Comparison of ENCODE assay signal across 20 cellular contexts in genomic region chr6:52213127-52213526, GRCh38. TPM values are rescaled to one million over a fixed set of nuclear protein-coding genes. Genes with fewer than 3 reads are reported as not detected.
DNase-seq lines count a peak whose midpoint lies in the region; ATAC-seq and TF ChIP-seq lines count a peak whose summit lies in the region.
"Had no signal": no experiment of that assay in that cellular context is flagged by ENCODE, and none has a peak within 500 bp of the region (broad histone marks: within the 10 kb centered on the region; RNA-seq: fewer than 3 reads in every experiment).

No MANE protein-coding gene starts in this region.

- peak overlapping the region; percentile 35 for H2AK5ac ChIP-seq in H9 (ENCODE audit: insufficient read length, low read length)

- H3K4me3 ChIP-seq in heart right ventricle (no peak overlapping the region), gastroesophageal sphincter (no peak overlapping the region)
- H3K4me3 ChIP-seq: cardiac muscle cell, smooth muscle cell, uterus had no signal

- H3K4me3 Mint-ChIP-seq in H9, result no peak overlapping the region
- H3K4me3 Mint-ChIP-seq in activated T-helper 17 cell treated with anti-CD3 and anti-CD28 coated beads, Interleukin-2, amount 50 U/mL, for 72 hours, result no peak overlapping the region
- H3K4me3 Mint-ChIP-seq in stimulated activated effector memory CD8-positive, alpha-beta T cell treated with anti-CD3 and anti-CD28 coated beads, Interleukin-12 subunit alpha, Interleukin-12 subunit beta, amount 100 ng/mL, for 72 hours, result no peak overlapping the region
- H3K4me3 Mint-ChIP-seq: CD8-positive, alpha-beta memory T cell; natural killer cell had no signal

- no peak overlapping the region for H3K14ac ChIP-seq in H9 (ENCODE audit: insufficient read depth, low read length)

- H2BK5ac ChIP-seq in H9 (ENCODE audit: insufficient read length, low read length), result no peak overlapping the region

- H4K8ac ChIP-seq in H9 (replicated peaks; ENCODE audit: insufficient read length, low read depth, low read length), result no peak overlapping the region

- H2BK20ac ChIP-seq in H9 (ENCODE audit: low read depth, low read length, poor library complexity, severe bottlenecking), result no peak overlapping the region

- no peaks in the 10 kb centered on the region for H3K23me2 ChIP-seq in H9 (ENCODE audit: insufficient read length, low read depth, low read length, poor library complexity, severe bottlenecking)

- H3K27me3 Mint-ChIP-seq in H9 (ENCODE audit: low read depth), result no peaks in the 10 kb centered on the region; the same call in 1 of the 2 replicates
- peaks cover 4% of the 10 kb centered on the region for H3K27me3 Mint-ChIP-seq in activated T-helper 17 cell treated with anti-CD3 and anti-CD28 coated beads, Interleukin-2, amount 50 U/mL, for 72 hours

- H3K18ac ChIP-seq in H9 (ENCODE audit: insufficient read length, low read depth, low read length), result no peak overlapping the region

- no CpG with 5 or more reads among the region's 2 CpGs for WGBS in H9 (ENCODE audit: extremely low coverage, insufficient read length, low lambda C conversion rate)
- WGBS in heart right ventricle, 2 donors, result 61 to 63% methylated on average over 2 of the region's 2 CpGs
- 51 to 86% methylated on average over 2 of the region's 2 CpGs for WGBS in gastroesophageal sphincter (ENCODE audit: low coverage in 1 of 2), 2 donors

- no peak overlapping the region for H4K91ac ChIP-seq in H9 (ENCODE audit: insufficient read length, low read depth, low read length)

- no peak overlapping the region for H3K4me2 ChIP-seq in H9 (ENCODE audit: insufficient read depth, insufficient read length, low read length)
- H3K4me2 ChIP-seq: smooth muscle cell had no signal

- TF ChIP-seq CTCF in H9 (conservative IDR thresholded peaks at IDR 0.05) (no peak; the same call in 2 of the 3 replicates), heart right ventricle (IDR thresholded peaks at IDR 0.05) (no peak), gastroesophageal sphincter (IDR thresholded peaks at IDR 0.05) (no peak)

- H3K4me1 ChIP-seq in H9 (ENCODE audit: insufficient read depth, low read length) (no peaks in the 10 kb centered on the region), heart right ventricle (peaks cover 0 to 5% (median 0%) of the 10 kb centered on the region in 9 donors), gastroesophageal sphincter (no peaks in the 10 kb centered on the region)
- H3K4me1 ChIP-seq: uterus had no signal

- no peaks in the 10 kb centered on the region for H4K20me1 ChIP-seq in H9 (ENCODE audit: control insufficient read depth, insufficient read depth, insufficient read length)

- no peak overlapping the region for H3K27ac Mint-ChIP-seq in H9
- no peak overlapping the region for H3K27ac Mint-ChIP-seq in activated T-helper 17 cell treated with anti-CD3 and anti-CD28 coated beads, Interleukin-2, amount 50 U/mL, for 72 hours
- H3K27ac Mint-ChIP-seq in stimulated activated effector memory CD8-positive, alpha-beta T cell treated with anti-CD3 and anti-CD28 coated beads, Interleukin-12 subunit alpha, Interleukin-12 subunit beta, amount 100 ng/mL, for 72 hours, result no peak overlapping the region
- H3K27ac Mint-ChIP-seq: CD8-positive, alpha-beta memory T cell; natural killer cell had no signal

- no peak overlapping the region for H2BK120ac ChIP-seq in H9 (ENCODE audit: low read depth, low read length, poor library complexity, severe bottlenecking)

- H3K23ac ChIP-seq in H9 (ENCODE audit: insufficient read length, low read depth, low read length), result no peak overlapping the region

- peak; percentile 66 for ATAC-seq in activated T-helper 17 cell treated with anti-CD3 and anti-CD28 coated beads, Interleukin-2, amount 50 U/mL, for 72 hours (replicated peaks)
- ATAC-seq in stimulated activated effector memory CD8-positive, alpha-beta T cell treated with anti-CD3 and anti-CD28 coated beads, Interleukin-12 subunit alpha, Interleukin-12 subunit beta, amount 100 ng/mL, for 72 hours, result peak; percentile 37
- ATAC-seq in heart right ventricle (no peak), gastroesophageal sphincter (no peak)
- ATAC-seq: natural killer cell had no signal

- H3T11ph ChIP-seq in H9 (ENCODE audit: low read length), result no peak overlapping the region

- TF ChIP-seq POLR2A in gastroesophageal sphincter (IDR thresholded peaks at IDR 0.05), result no peak

- no peak overlapping the region for H2AFZ ChIP-seq in H9 (ENCODE audit: low read length)

- no peaks in the 10 kb centered on the region for H3K36me3 Mint-ChIP-seq in H9 (ENCODE audit: insufficient read depth in 1 of 3, low read depth in 3 of 3)
- no peaks in the 10 kb centered on the region for H3K36me3 Mint-ChIP-seq in activated T-helper 17 cell treated with anti-CD3 and anti-CD28 coated beads, Interleukin-2, amount 50 U/mL, for 72 hours (ENCODE audit: low read depth)
- H3K36me3 Mint-ChIP-seq in stimulated activated effector memory CD8-positive, alpha-beta T cell treated with anti-CD3 and anti-CD28 coated beads, Interleukin-12 subunit alpha, Interleukin-12 subunit beta, amount 100 ng/mL, for 72 hours, result no peaks in the 10 kb centered on the region
- H3K36me3 Mint-ChIP-seq: CD8-positive, alpha-beta memory T cell; natural killer cell had no signal

- no peak overlapping the region for H3K9ac ChIP-seq in H9 (ENCODE audit: extremely low read depth, insufficient read length, low read length)

- H4K5ac ChIP-seq in H9 (ENCODE audit: insufficient read length, low read depth, low read length), result no peak overlapping the region

- H3K9me3 ChIP-seq in H9 (ENCODE audit: control insufficient read depth, low read depth, low read length), result no peaks in the 10 kb centered on the region
- H3K9me3 ChIP-seq in heart right ventricle, result no peaks in the 10 kb centered on the region
- no peaks in the 10 kb centered on the region for H3K9me3 ChIP-seq in gastroesophageal sphincter
- H3K9me3 ChIP-seq: uterus had no signal

- H3K27ac ChIP-seq in H9 (ENCODE audit: insufficient read length, low read depth, low read length), result no peak overlapping the region
- no peak overlapping the region for H3K27ac ChIP-seq in heart right ventricle
- H3K27ac ChIP-seq in gastroesophageal sphincter, result no peak overlapping the region
- H3K27ac ChIP-seq: cardiac muscle cell, RWPE1, uterus had no signal

- H3K9me3 Mint-ChIP-seq in H9, result no peaks in the 10 kb centered on the region
- H3K9me3 Mint-ChIP-seq in activated T-helper 17 cell treated with anti-CD3 and anti-CD28 coated beads, Interleukin-2, amount 50 U/mL, for 72 hours, result no peaks in the 10 kb centered on the region
- H3K9me3 Mint-ChIP-seq in stimulated activated effector memory CD8-positive, alpha-beta T cell treated with anti-CD3 and anti-CD28 coated beads, Interleukin-12 subunit alpha, Interleukin-12 subunit beta, amount 100 ng/mL, for 72 hours, result no peaks in the 10 kb centered on the region
- H3K9me3 Mint-ChIP-seq: CD8-positive, alpha-beta memory T cell; natural killer cell had no signal

- no peaks in the 10 kb centered on the region for H3K79me1 ChIP-seq in H9 (ENCODE audit: insufficient read depth, low read depth, low read length, poor library complexity, severe bottlenecking)

- no peak for TF ChIP-seq EP300 in gastroesophageal sphincter (IDR thresholded peaks at IDR 0.05)

- H3K36me3 ChIP-seq in heart right ventricle (no peaks in the 10 kb centered on the region), gastroesophageal sphincter (no peaks in the 10 kb centered on the region)
- H3K36me3 ChIP-seq: cardiac muscle cell, uterus had no signal

- no peak overlapping the region for H3K56ac ChIP-seq in H9 (ENCODE audit: insufficient read length, low read depth, low read length)

- intact Hi-C loops in heart right ventricle (cut with DNase I), result no loop called here

- no peaks in the 10 kb centered on the region for H3K27me3 ChIP-seq in H9 (ENCODE audit: insufficient read depth, low read length)
- H3K27me3 ChIP-seq in heart right ventricle, result peaks cover 0 to 8% (median 0%) of the 10 kb centered on the region in 7 donors
- H3K27me3 ChIP-seq in gastroesophageal sphincter, result no peaks in the 10 kb centered on the region
- H3K27me3 ChIP-seq: uterus had no signal

- H3K4ac ChIP-seq in H9 (ENCODE audit: low read depth, low read length), result no peak overlapping the region

- no peaks in the 10 kb centered on the region for H3K79me2 ChIP-seq in H9 (ENCODE audit: insufficient read depth, low read length)

- no peak overlapping the region for H2BK15ac ChIP-seq in H9 (ENCODE audit: low read depth, low read length)

- DNase-seq in activated naive CD4-positive, alpha-beta T cell treated with Interleukin-2 at 50 U/mL for 16 hours, result peak; percentile 17
- no peak for DNase-seq in activated naive CD4-positive, alpha-beta T cell (lab: John Stamatoyannopoulos, UW)
- DNase-seq in H9 (no peak), heart right ventricle (no peak), NCI-H526 (lab: John Stamatoyannopoulos, UW) (no peak)
- no peak for DNase-seq in stimulated activated effector memory CD8-positive, alpha-beta T cell treated with anti-CD3 and anti-CD28 coated beads, Interleukin-12 subunit alpha, Interleukin-12 subunit beta, amount 100 ng/mL, for 72 hours (ENCODE audit: low spot score in 2 of 2)
- DNase-seq: CD8-positive, alpha-beta memory T cell; KBM-7; mammary epithelial cell; natural killer cell; NCI-H1105; posterior cingulate gyrus; uterus had no signal

- peaks cover 7 to 9% of the 10 kb centered on the region in 2 experiments; a peak in 3 of 4 replicates for H3K4me1 Mint-ChIP-seq in H9
- H3K4me1 Mint-ChIP-seq in activated T-helper 17 cell treated with anti-CD3 and anti-CD28 coated beads, Interleukin-2, amount 50 U/mL, for 72 hours, result peaks cover 5% of the 10 kb centered on the region
- peaks cover 11% of the 10 kb centered on the region for H3K4me1 Mint-ChIP-seq in stimulated activated effector memory CD8-positive, alpha-beta T cell treated with anti-CD3 and anti-CD28 coated beads, Interleukin-12 subunit alpha, Interleukin-12 subunit beta, amount 100 ng/mL, for 72 hours
- H3K4me1 Mint-ChIP-seq: CD8-positive, alpha-beta memory T cell; natural killer cell had no signal

- H2BK12ac ChIP-seq in H9 (ENCODE audit: insufficient read length, low read depth, low read length), result no peak overlapping the region

RNA-seq across cellular contexts. Expression of gene IL17A, which starts 27.0 kb away (rescaled TPM):
- total RNA-seq in H9 (2021) (not detected in 2 replicates), heart right ventricle (not detected), gastroesophageal sphincter (not detected)
- total RNA-seq in activated T-helper 17 cell treated with anti-CD3 and anti-CD28 coated beads, Interleukin-2, amount 50 U/mL, for 72 hours, result 100 to 1,000 TPM in 1 of 2 donors, 10 to 100 TPM in 1; 45.4 to 141 TPM
- polyA plus RNA-seq in heart right ventricle, result not detected
- total RNA-seq: cardiac muscle cell, fibroblast of lung, mammary epithelial cell, natural killer cell, smooth muscle cell had no signal
- polyA plus RNA-seq: cardiac muscle cell; CD8-positive, alpha-beta memory T cell; fibroblast of lung; keratinocyte; mammary epithelial cell; smooth muscle cell had no signal

RNA-seq across cellular contexts. Expression of gene IL17F, which starts 31.2 kb away (rescaled TPM):
- not detected in 2 replicates for total RNA-seq in H9 (2021)
- 1,000 to 10,000 TPM in 1 of 2 donors, 100 to 1,000 TPM in 1; 295 to 3,317 TPM for total RNA-seq in activated T-helper 17 cell treated with anti-CD3 and anti-CD28 coated beads, Interleukin-2, amount 50 U/mL, for 72 hours
- not detected for total RNA-seq in heart right ventricle
- not detected for polyA plus RNA-seq in heart right ventricle
- not detected for total RNA-seq in gastroesophageal sphincter
- total RNA-seq: cardiac muscle cell, fibroblast of lung, mammary epithelial cell, natural killer cell, smooth muscle cell, uterus had no signal
- polyA plus RNA-seq: cardiac muscle cell; CD8-positive, alpha-beta memory T cell; fibroblast of lung; keratinocyte; mammary epithelial cell; smooth muscle cell had no signal

Comparison
In these comparisons a context has a peak if more than half of its experiments do, and no peak if none do; other contexts are left out.
1. ATAC-seq: peak in activated T-helper 17 cell treated with anti-CD3 and anti-CD28 coated beads, Interleukin-2, amount 50 U/mL, for 72 hours (single experiment) and stimulated activated effector memory CD8-positive, alpha-beta T cell treated with anti-CD3 and anti-CD28 coated beads, Interleukin-12 subunit alpha, Interleukin-12 subunit beta, amount 100 ng/mL, for 72 hours (single experiment); none in heart right ventricle (0 of 8) and gastroesophageal sphincter (single experiment).
2. RNA of gene IL17A, which starts 27.0 kb away (total RNA-seq): 45.4 to 141 TPM in activated T-helper 17 cell treated with anti-CD3 and anti-CD28 coated beads, Interleukin-2, amount 50 U/mL, for 72 hours; not detected in H9, not detected in heart right ventricle and not detected in gastroesophageal sphincter; every median in the first group is over 10 times any median in the second.
3. RNA of gene IL17F, which starts 31.2 kb away (total RNA-seq): 295 to 3,317 TPM in activated T-helper 17 cell treated with anti-CD3 and anti-CD28 coated beads, Interleukin-2, amount 50 U/mL, for 72 hours; not detected in H9, not detected in heart right ventricle and not detected in gastroesophageal sphincter; every median in the first group is over 100 times any median in the second.